ENCODE assay signal across 19 cellular contexts in the genomic region with DNA sequence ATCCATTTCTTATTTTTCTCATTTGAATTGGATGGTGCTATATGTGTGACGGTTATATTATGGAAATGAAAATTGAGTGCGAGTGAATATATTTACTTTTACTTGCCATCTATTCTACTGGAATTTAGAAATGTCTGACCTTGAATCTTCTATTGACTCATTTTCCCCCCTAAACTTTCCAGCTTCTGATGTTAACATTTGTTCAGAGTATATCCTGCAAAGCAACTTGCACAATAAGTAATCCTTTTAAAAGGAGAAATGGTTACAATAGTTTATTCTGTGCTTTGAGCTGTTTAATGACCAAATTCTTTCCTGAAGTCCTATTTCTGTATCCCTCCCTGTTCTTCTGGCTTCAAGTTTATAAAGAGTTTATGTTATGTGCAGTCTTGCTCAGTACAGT.
DNase-seq lines count a peak whose midpoint lies in the region; ATAC-seq and TF ChIP-seq lines count a peak whose summit lies in the region.
"Had no signal": no experiment of that assay in that cellular context is flagged by ENCODE, and none has a peak within 500 bp of the region (broad histone marks: within the 10 kb centered on the region; RNA-seq: fewer than 3 reads in every experiment).

No MANE protein-coding gene starts in this region.

- peak overlapping the region; percentile 15 for H3K27ac Mint-ChIP-seq in dendritic cell treated with granulocyte-macrophage colony-stimulating factor and Interleukin-4, amounts not matched to agents 40 ng/mL and 50 ng/mL, for 4 days
- no peak overlapping the region for H3K27ac Mint-ChIP-seq in T-helper 2 cell treated with Interferon-gamma antibody and Interleukin-4, amounts not matched to agents 5 μg/mL and 100 μg/mL, for 36 hours
- H3K27ac Mint-ChIP-seq: CD4-positive, alpha-beta T cell; HFFc6 had no signal

- no peak for TF ChIP-seq POLR2A in IMR-90 (IDR thresholded peaks at IDR 0.05; ENCODE audit: low read depth, low read length)

- H3K23ac ChIP-seq in IMR-90 (ENCODE audit: low read depth, low read length), result no peak overlapping the region

- peaks cover 47 to 75% of the 10 kb centered on the region in 2 experiments for H3K79me1 ChIP-seq in IMR-90 (ENCODE audit: low read depth in 1 of 2, low read length in 2 of 2)

- H4K91ac ChIP-seq in IMR-90 (ENCODE audit: insufficient read depth, low read depth, low read length), result no peak overlapping the region

- peak overlapping the region; percentile 63; the same call in 1 of the 2 replicates for H3K18ac ChIP-seq in IMR-90 (ENCODE audit: low read depth, low read length)

- H3K9ac ChIP-seq in IMR-90 (ENCODE audit: low read depth, low read length), result no peak overlapping the region; the same call in 1 of the 2 replicates
- H3K9ac ChIP-seq in stomach smooth muscle (ENCODE audit: low read length in 2 of 2), result no peak overlapping the region

- H3K4me3 ChIP-seq in IMR-90 (ENCODE audit: insufficient read depth, low read depth, low read length) (no peak overlapping the region), osteoblast (ENCODE audit: insufficient read depth, low read length) (no peak overlapping the region), stomach smooth muscle (ENCODE audit: low read length in 2 of 2) (no peak overlapping the region)
- H3K4me3 ChIP-seq: MG63, PC-9 had no signal

- peaks cover 12% of the 10 kb centered on the region for H3K79me2 ChIP-seq in osteoblast (ENCODE audit: insufficient read depth, low read length)

- peaks cover 8% of the 10 kb centered on the region for H3K36me3 Mint-ChIP-seq in dendritic cell treated with granulocyte-macrophage colony-stimulating factor and Interleukin-4, amounts not matched to agents 40 ng/mL and 50 ng/mL, for 4 days (ENCODE audit: low read depth)
- H3K36me3 Mint-ChIP-seq in T-helper 2 cell treated with Interferon-gamma antibody and Interleukin-4, amounts not matched to agents 5 μg/mL and 100 μg/mL, for 36 hours (ENCODE audit: low read depth), result peaks cover 17% of the 10 kb centered on the region

- no peak overlapping the region for H2BK20ac ChIP-seq in IMR-90 (ENCODE audit: low read depth, low read length)

- H3K36me3 ChIP-seq in IMR-90 (ENCODE audit: control insufficient read depth, insufficient read depth, low read length), result peaks cover 6% of the 10 kb centered on the region
- no peaks in the 10 kb centered on the region for H3K36me3 ChIP-seq in osteoblast (ENCODE audit: insufficient read depth, low read length)
- H3K36me3 ChIP-seq in stomach smooth muscle (ENCODE audit: control insufficient read depth in 2 of 2, insufficient read depth in 2 of 2, low read length in 2 of 2), result no peaks in the 10 kb centered on the region
- H3K36me3 ChIP-seq: MG63 had no signal

- no peaks in the 10 kb centered on the region; the same call in 1 of the 2 replicates for H3K9me1 ChIP-seq in IMR-90 (ENCODE audit: insufficient read depth, low read length)

- peak overlapping the region; percentile 96 for H2BK5ac ChIP-seq in IMR-90 (ENCODE audit: low read depth, low read length, poor library complexity, severe bottlenecking)

- no peak overlapping the region for H4K8ac ChIP-seq in IMR-90 (ENCODE audit: low read depth in 2 of 2, low read length in 2 of 2)

- H2BK15ac ChIP-seq in IMR-90 (ENCODE audit: low read depth, low read length), result peak overlapping the region; percentile 84; the same call in 1 of the 3 replicates

- H3K4me1 Mint-ChIP-seq in dendritic cell treated with granulocyte-macrophage colony-stimulating factor and Interleukin-4, amounts not matched to agents 40 ng/mL and 50 ng/mL, for 4 days (ENCODE audit: low read depth), result peaks cover 29% of the 10 kb centered on the region
- H3K4me1 Mint-ChIP-seq in T-helper 2 cell treated with Interferon-gamma antibody and Interleukin-4, amounts not matched to agents 5 μg/mL and 100 μg/mL, for 36 hours (ENCODE audit: low read depth), result peaks cover 5% of the 10 kb centered on the region

- peak; percentile 57 for ATAC-seq in IMR-90 (ENCODE audit: low read depth)
- ATAC-seq in HG03571 (IDR thresholded peaks at IDR 0.05; ENCODE audit: unreplicated experiment), result no peak

- H3K27me3 Mint-ChIP-seq in dendritic cell treated with granulocyte-macrophage colony-stimulating factor and Interleukin-4, amounts not matched to agents 40 ng/mL and 50 ng/mL, for 4 days, result no peaks in the 10 kb centered on the region
- no peaks in the 10 kb centered on the region for H3K27me3 Mint-ChIP-seq in T-helper 2 cell treated with Interferon-gamma antibody and Interleukin-4, amounts not matched to agents 5 μg/mL and 100 μg/mL, for 36 hours (ENCODE audit: low read depth)
- H3K27me3 Mint-ChIP-seq: CD4-positive, alpha-beta T cell had no signal

- dilution Hi-C loops in IMR-90 (cut with HindIII; ENCODE audit: low sequenced_read_pairs, unreplicated experiment), result no loop called here

- WGBS in IMR-90 (ENCODE audit: extremely low coverage in 2 of 2, insufficient read length in 1 of 2), 2 experiments, result no CpG with 5 or more reads among the region's 2 CpGs

- CTCF ChIA-PET in IMR-90 (lab: Yijun Ruan, JAX), result interaction anchor here (1.0 to 2.3 kb wide), 2 partner anchors 11 to 19 kb away, joined by 3 to 6 read pairs; no protein-coding TSS in a partner anchor

- H3K56ac ChIP-seq in IMR-90 (ENCODE audit: extremely low read depth, insufficient read depth, low read length), result no peak overlapping the region

- TF ChIP-seq RAD21 in IMR-90 (IDR thresholded peaks at IDR 0.05; ENCODE audit: low read length), result no peak

- TF ChIP-seq CTCF in IMR-90 (conservative IDR thresholded peaks at IDR 0.05; ENCODE audit: low read depth, low read length), result no peak
- no peak for TF ChIP-seq CTCF in osteoblast (IDR thresholded peaks at IDR 0.05; ENCODE audit: extremely low read depth, low read depth, low read length)

- H2BK120ac ChIP-seq in IMR-90 (ENCODE audit: low read depth, low read length), result no peak overlapping the region

- BruUV-seq in IMR-90 (replicated peaks; lab: Mats Ljungman, UMichigan), result no TSS peak

- H3K9me3 Mint-ChIP-seq in dendritic cell treated with granulocyte-macrophage colony-stimulating factor and Interleukin-4, amounts not matched to agents 40 ng/mL and 50 ng/mL, for 4 days, result no peaks in the 10 kb centered on the region
- peaks cover 4% of the 10 kb centered on the region for H3K9me3 Mint-ChIP-seq in T-helper 2 cell treated with Interferon-gamma antibody and Interleukin-4, amounts not matched to agents 5 μg/mL and 100 μg/mL, for 36 hours
- H3K9me3 Mint-ChIP-seq: CD4-positive, alpha-beta T cell had no signal

- no peak overlapping the region for H2AK9ac ChIP-seq in IMR-90 (replicated peaks; ENCODE audit: low read depth, low read length, poor library complexity)

- POLR2A ChIA-PET in IMR-90 (lab: Charles Lee; ENCODE audit: unreplicated experiment), result no interaction called here

- H2AK5ac ChIP-seq in IMR-90 (ENCODE audit: low read depth, low read length), result peak overlapping the region; percentile 56; the same call in 1 of the 2 replicates

- no peak overlapping the region for H3K4ac ChIP-seq in IMR-90 (ENCODE audit: low read depth, low read length)

- H3K4me1 ChIP-seq in IMR-90 (ENCODE audit: control insufficient read depth, insufficient read depth, low read length) (peaks cover 15% of the 10 kb centered on the region), osteoblast (ENCODE audit: insufficient read depth, low read length) (peaks cover 8% of the 10 kb centered on the region), stomach smooth muscle (ENCODE audit: control insufficient read depth, insufficient read depth, low read length) (peaks cover 26% of the 10 kb centered on the region)

- no peaks in the 10 kb centered on the region; the same call in 1 of the 2 replicates for H3K9me3 ChIP-seq in IMR-90 (ENCODE audit: control insufficient read depth, insufficient read depth, low read length)
- H3K9me3 ChIP-seq in osteoblast (ENCODE audit: low read depth, low read length), result no peaks in the 10 kb centered on the region
- no peaks in the 10 kb centered on the region for H3K9me3 ChIP-seq in stomach smooth muscle (ENCODE audit: control insufficient read depth in 2 of 2, low read length in 2 of 2)
- H3K9me3 ChIP-seq: MG63 had no signal

- in situ Hi-C loops in IMR-90 (cut with MboI; ENCODE audit: low sequenced_read_pairs), result no loop called here

- H4K5ac ChIP-seq in IMR-90 (ENCODE audit: low read depth, low read length), result no peak overlapping the region

- no peaks in the 10 kb centered on the region for H3K27me3 ChIP-seq in IMR-90 (ENCODE audit: control insufficient read depth, insufficient read depth, low read length)
- H3K27me3 ChIP-seq in osteoblast (ENCODE audit: insufficient read depth, low read length), result no peaks in the 10 kb centered on the region
- no peaks in the 10 kb centered on the region for H3K27me3 ChIP-seq in stomach smooth muscle (ENCODE audit: control insufficient read depth in 1 of 2, insufficient read depth in 2 of 2, low read length in 2 of 2)
- H3K27me3 ChIP-seq: MG63 had no signal

- H3K4me2 ChIP-seq in IMR-90 (ENCODE audit: low read depth, low read length) (peak overlapping the region; percentile 51; the same call in 1 of the 2 replicates), osteoblast (ENCODE audit: insufficient read depth, low read length) (peak overlapping the region; percentile 62)
- H3K4me2 ChIP-seq: PC-9 had no signal

- H3K27ac ChIP-seq in IMR-90 (ENCODE audit: insufficient read depth, low read length) (peak overlapping the region; percentile 63; the same call in 1 of the 2 replicates), osteoblast (ENCODE audit: low read depth, low read length) (no peak overlapping the region), stomach smooth muscle (ENCODE audit: low read length) (peak overlapping the region; percentile 1)
- H3K27ac ChIP-seq: PC-9 had no signal

- no peak overlapping the region; the same call in 1 of the 2 replicates for H3K14ac ChIP-seq in IMR-90 (replicated peaks; ENCODE audit: low read depth, low read length)

- no peak overlapping the region for H3K4me3 Mint-ChIP-seq in dendritic cell treated with granulocyte-macrophage colony-stimulating factor and Interleukin-4, amounts not matched to agents 40 ng/mL and 50 ng/mL, for 4 days
- no peak overlapping the region for H3K4me3 Mint-ChIP-seq in T-helper 2 cell treated with Interferon-gamma antibody and Interleukin-4, amounts not matched to agents 5 μg/mL and 100 μg/mL, for 36 hours
- H3K4me3 Mint-ChIP-seq: CD4-positive, alpha-beta T cell; HFFc6 had no signal

- H2AFZ ChIP-seq in IMR-90 (replicated peaks; ENCODE audit: low read length, poor library complexity), result no peak overlapping the region
- no peak overlapping the region for H2AFZ ChIP-seq in osteoblast (ENCODE audit: low read length)
- H2AFZ ChIP-seq: PC-9 had no signal

- peaks cover 12% of the 10 kb centered on the region for H4K20me1 ChIP-seq in IMR-90 (ENCODE audit: insufficient read depth, low read length)
- H4K20me1 ChIP-seq in osteoblast (ENCODE audit: insufficient read depth, low read length), result no peaks in the 10 kb centered on the region

- intact Hi-C loops in IMR-90 (cut with micrococcal nuclease), result loop anchor here (5.0 kb wide), 1 partner anchor 116 kb away; a partner anchor contains a TSS
- intact Hi-C loops in dendritic cell treated with granulocyte-macrophage colony-stimulating factor and Interleukin-4, amounts not matched to agents 40 ng/mL and 50 ng/mL, for 4 days (cut with micrococcal nuclease), result no loop called here

- DNase-seq in IMR-90 (no peak), osteoblast (ENCODE audit: insufficient read length, low spot score, missing footprints) (no peak), C1 segment of cervical spinal cord (lab: John Stamatoyannopoulos, UW) (no peak), SKM-1 treated with dmso at 0.1 percent for 144 hours (lab: John Stamatoyannopoulos, UW; ENCODE audit: unreplicated experiment) (no peak)
- no peak for DNase-seq in T-helper 2 cell treated with Interferon-gamma antibody and Interleukin-4, amounts not matched to agents 5 μg/mL and 100 μg/mL, for 36 hours (ENCODE audit: low spot score)
- DNase-seq: AML-193; Calu3; CD4-positive, alpha-beta T cell; HFFc6; Karpas-422; MG63; NCI-H1092; NCI-H146; NCI-H2081 treated with DMSO at 0.1 percent for 48 hours; NCI-H524; PC-9 had no signal
